16 cellular contexts compared by ENCODE assay signal in genomic region chr5:115490601-115491000, GRCh38.
"Had no signal": no experiment of that assay in that cellular context is flagged by ENCODE, and none has a peak within 500 bp of the region (broad histone marks: within the 10 kb centered on the region; RNA-seq: fewer than 3 reads in every experiment).

No MANE protein-coding gene starts in this region.

- H3K4me1 Mint-ChIP-seq: immature natural killer cell, T-cell had no signal

- H3K27ac ChIP-seq: esophagus squamous epithelium, tibial nerve had no signal

- H3K9me3 Mint-ChIP-seq: activated naive CD8-positive, alpha-beta T cell treated with anti-CD3 and anti-CD28 coated beads for 36 hours; activated T-helper 1 cell treated with anti-CD3 and anti-CD28 coated beads, Interleukin-12 subunit alpha, Interleukin-12 subunit beta, Interleukin-2, Interleukin-4 antibody, amounts not matched to agents 30 ng/mL and 10 ng/mL and 1 ng/mL, durations not matched to agents 14 hours and 24 hours and 36 hours; effector memory CD8-positive, alpha-beta T cell; immature natural killer cell; stimulated activated naive CD8-positive, alpha-beta T cell treated with anti-CD3 and anti-CD28 coated beads, Interleukin-15, Interleukin-2, amounts not matched to agents 100 ng/mL and 50 ng/mL, for 24 hours; T-cell had no signal

- H3K9me3 ChIP-seq: esophagus squamous epithelium, tibial nerve had no signal

- H3K4me3 Mint-ChIP-seq: activated naive CD8-positive, alpha-beta T cell treated with anti-CD3 and anti-CD28 coated beads for 36 hours; activated T-helper 1 cell treated with anti-CD3 and anti-CD28 coated beads, Interleukin-12 subunit alpha, Interleukin-12 subunit beta, Interleukin-2, Interleukin-4 antibody, amounts not matched to agents 30 ng/mL and 10 ng/mL and 1 ng/mL, durations not matched to agents 14 hours and 24 hours and 36 hours; effector memory CD8-positive, alpha-beta T cell; immature natural killer cell; stimulated activated naive CD8-positive, alpha-beta T cell treated with anti-CD3 and anti-CD28 coated beads, Interleukin-15, Interleukin-2, amounts not matched to agents 100 ng/mL and 50 ng/mL, for 24 hours; T-cell had no signal

- H3K36me3 ChIP-seq: esophagus squamous epithelium, tibial nerve had no signal

- H3K4me1 ChIP-seq: esophagus squamous epithelium, tibial nerve had no signal

- DNase-seq: activated CD4-positive, CD25-positive, alpha-beta regulatory T cell; activated gamma-delta T cell treated with Interleukin-2 at 50 U/mL for 16 hours; activated naive CD8-positive, alpha-beta T cell treated with anti-CD3 and anti-CD28 coated beads for 36 hours; amniotic stem cell; effector memory CD8-positive, alpha-beta T cell; esophagus squamous epithelium; immature natural killer cell; kidney glomerular epithelial cell; midbrain; occipital lobe; retina; stimulated activated CD4-positive, alpha-beta T cell treated with anti-CD3 and anti-CD28 coated beads, Interleukin-12 subunit alpha, Interleukin-12 subunit beta, amount 100 ng/mL, for 4 hours; T-cell had no signal

- H3K4me3 ChIP-seq: esophagus squamous epithelium, tibial nerve had no signal

- H3K27me3 ChIP-seq: esophagus squamous epithelium, tibial nerve had no signal

- ATAC-seq: effector memory CD8-positive, alpha-beta T cell; T-cell had no signal

- H3K36me3 Mint-ChIP-seq: activated naive CD8-positive, alpha-beta T cell treated with anti-CD3 and anti-CD28 coated beads for 36 hours; immature natural killer cell; T-cell had no signal

- H3K27ac Mint-ChIP-seq: activated naive CD8-positive, alpha-beta T cell treated with anti-CD3 and anti-CD28 coated beads for 36 hours; activated T-helper 1 cell treated with anti-CD3 and anti-CD28 coated beads, Interleukin-12 subunit alpha, Interleukin-12 subunit beta, Interleukin-2, Interleukin-4 antibody, amounts not matched to agents 30 ng/mL and 10 ng/mL and 1 ng/mL, durations not matched to agents 14 hours and 24 hours and 36 hours; effector memory CD8-positive, alpha-beta T cell; immature natural killer cell; stimulated activated naive CD8-positive, alpha-beta T cell treated with anti-CD3 and anti-CD28 coated beads, Interleukin-15, Interleukin-2, amounts not matched to agents 100 ng/mL and 50 ng/mL, for 24 hours; T-cell had no signal
